25 cellular contexts compared by ENCODE assay signal in the genomic region with DNA sequence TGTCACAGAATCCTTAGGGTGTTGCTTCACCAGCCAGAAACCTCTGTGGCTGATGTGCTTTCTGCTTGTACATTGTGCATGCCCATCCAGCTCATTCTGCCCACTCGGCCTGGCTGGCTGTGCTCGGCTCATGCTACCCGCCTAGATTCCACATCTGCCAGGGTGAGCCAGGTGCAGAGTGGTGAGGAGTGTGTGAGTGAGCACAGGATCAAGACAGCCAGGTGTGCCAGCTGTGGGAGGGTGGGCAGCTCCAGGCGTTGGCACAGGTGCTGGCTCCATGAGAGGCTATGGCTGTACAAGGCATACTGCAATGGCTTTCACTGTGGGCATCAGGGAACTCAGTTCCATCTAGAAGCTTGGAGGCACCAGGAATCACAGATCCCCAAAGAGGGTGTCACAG.
"Had no signal": no experiment of that assay in that cellular context is flagged by ENCODE, and none has a peak within 500 bp of the region (broad histone marks: within the 10 kb centered on the region; RNA-seq: fewer than 3 reads in every experiment).

No MANE protein-coding gene starts in this region.

- H3K27me3 ChIP-seq: MG63, Peyer's patch, SJCRH30 had no signal

- H3K27ac ChIP-seq: PC-9, Peyer's patch, SJCRH30 had no signal

- H3K4me1 ChIP-seq: Peyer's patch, SJCRH30 had no signal

- H2AFZ ChIP-seq: PC-9 had no signal

- DNase-seq: IMR-90; Karpas-422; KG1; MG63; NCI-H1092 treated with DMSO at 0.1 percent for 48 hours; NCI-H1436; NCI-H187 treated with DMSO at 0.1 percent for 48 hours; NCI-H2029 treated with DMSO at 0.1 percent for 48 hours; NCI-H2107; NCI-H2171; NCI-H226; NCI-H446; NCI-H510A; NCI-H524 treated with DMSO at 0.1 percent for 48 hours; NCI-H69; NCI-H774; NK-92 treated with Interleukin-12 subunit alpha and Interleukin-12 subunit beta, amount 100 ng/mL, for 24 hours; OCI-M1; PC-9; Peyer's patch; SHP77 treated with DMSO at 0.1 percent for 48 hours; SJCRH30; T-helper 1 cell had no signal

- H3K4me3 ChIP-seq: MG63, PC-9, Peyer's patch, SJCRH30 had no signal

- ATAC-seq: HepG2, SK-N-SH treated with all-trans-retinoic acid at 6 μM for 48 hours had no signal

- H3K36me3 ChIP-seq: MG63, Peyer's patch, SJCRH30 had no signal

- H3K4me2 ChIP-seq: PC-9 had no signal

- H3K9me3 ChIP-seq: MG63, Peyer's patch, SJCRH30 had no signal
